In the genomic region with DNA sequence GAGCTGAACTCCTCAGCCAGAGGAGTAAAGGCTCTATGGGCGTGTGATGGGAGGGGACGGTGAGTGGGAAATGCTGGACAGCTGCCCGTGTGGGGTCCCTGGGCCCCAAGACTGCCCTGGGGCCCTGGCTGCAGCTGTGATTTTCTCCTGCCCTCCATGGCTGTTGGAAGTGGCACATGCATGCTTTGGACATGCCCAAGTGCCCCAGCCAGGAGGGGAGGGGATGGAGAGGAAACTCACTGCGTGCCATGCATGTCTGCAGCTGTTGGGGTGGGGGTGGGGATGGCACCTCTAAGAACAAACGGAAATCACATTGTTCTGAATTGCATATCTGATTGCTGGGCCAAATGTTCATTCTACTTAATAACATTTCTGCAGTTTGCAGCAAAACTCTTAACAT, we compare ENCODE assay signal across 21 cellular contexts. TPM values are rescaled to one million over a fixed set of nuclear protein-coding genes. Genes with fewer than 3 reads are reported as not detected.
DNase-seq lines count a peak whose midpoint lies in the region; ATAC-seq and TF ChIP-seq lines count a peak whose summit lies in the region.
"Had no signal": no experiment of that assay in that cellular context is flagged by ENCODE, and none has a peak within 500 bp of the region (broad histone marks: within the 10 kb centered on the region; RNA-seq: fewer than 3 reads in every experiment).

No MANE protein-coding gene starts in this region.

- H3K27me3 ChIP-seq in upper lobe of right lung: no peaks in the 10 kb centered on the region
- H3K27me3 ChIP-seq: MG63, SJSA1 had no signal

- DNase-seq in GM03348 (ENCODE audit: low spot score) (peak; percentile 2), dermis microvascular lymphatic vessel endothelial cell (ENCODE audit: low read depth in 2 of 2) (peak; percentile 10 to 41), myocyte (ENCODE audit: low read depth) (peak; percentile 81), upper lobe of right lung (no peak), GOT3 (lab: John Stamatoyannopoulos, UW) (no peak), mesenteric fat pad (ENCODE audit: low spot score) (no peak), NCI-H1092 (lab: John Stamatoyannopoulos, UW) (no peak)
- DNase-seq: Calu3; CD8-positive, alpha-beta memory T cell; DMS79 treated with DMSO at 0.1 percent for 48 hours; H9; KBM-7; MG63; NCI-H2029; NCI-H446 treated with DMSO at 0.1 percent for 48 hours; NCI-H526; NCI-H82; PC-9 had no signal

- no peak overlapping the region for H3K4me3 ChIP-seq in upper lobe of right lung
- H3K4me3 ChIP-seq: A549, MG63, PC-9, SJSA1 had no signal

- H3K9me3 ChIP-seq in upper lobe of right lung: no peaks in the 10 kb centered on the region
- H3K9me3 ChIP-seq: A549, MG63, SJSA1 had no signal

- TF ChIP-seq CTCF in upper lobe of right lung (IDR thresholded peaks at IDR 0.05): no peak

- no peak overlapping the region for H3K27ac ChIP-seq in upper lobe of right lung
- H3K27ac ChIP-seq: A549, PC-9, SJSA1 had no signal

- no peak for ATAC-seq in upper lobe of right lung
- ATAC-seq: A549, Right ventricle myocardium inferior had no signal

- intact Hi-C loops in upper lobe of right lung (cut with DNase I): no loop called here

- H3K36me3 ChIP-seq in upper lobe of right lung: no peaks in the 10 kb centered on the region
- H3K36me3 ChIP-seq: MG63, SJSA1 had no signal

- H3K4me1 ChIP-seq in upper lobe of right lung: no peaks in the 10 kb centered on the region
- H3K4me1 ChIP-seq: A549, SJSA1 had no signal

RNA-seq across cellular contexts. Expression of gene MID2, which starts 52.4 kb away (rescaled TPM):
- total RNA-seq in dermis microvascular lymphatic vessel endothelial cell (38.1 and 62.7 TPM in 2 replicates), myocyte (5.4 and 8.5 TPM in 2 replicates), upper lobe of right lung (25.2 TPM), mesenteric fat pad (23.4 TPM)
- polyA plus RNA-seq in myocyte (2012): 3.5 TPM

Comparison
In these comparisons a context has a peak if more than half of its experiments do, and no peak if none do; other contexts are left out.
1. DNase-seq: peak in GM03348 (single experiment), dermis microvascular lymphatic vessel endothelial cell (2 of 2) and myocyte (single experiment); none in upper lobe of right lung (single experiment), GOT3 (single experiment), mesenteric fat pad (single experiment) and NCI-H1092 (single experiment).